8 cellular contexts compared by ENCODE assay signal in genomic region chr21:43921602-43921978, GRCh38.
DNase-seq lines count a peak whose midpoint lies in the region; TF ChIP-seq lines count a peak whose summit lies in the region.

No MANE protein-coding gene starts in this region.

- no peaks in the 10 kb centered on the region for H3K9me3 Mint-ChIP-seq in T-helper 1 cell treated with Interleukin-12 subunit alpha and Interleukin-12 subunit beta and Interleukin-4 antibody, amounts not matched to agents 30 μg/mL and 1 μg/mL, for 36 hours

- DNase-seq in GM20000 (ENCODE audit: low spot score) (peak; percentile 59), cerebellar nuclear complex (lab: John Stamatoyannopoulos, UW) (no peak), DMS79 treated with DMSO at 0.1 percent for 48 hours (lab: John Stamatoyannopoulos, UW) (no peak), 8988T (no peak), NOMO-1 (lab: John Stamatoyannopoulos, UW; ENCODE audit: unreplicated experiment in 2 of 2) (no peak)
- DNase-seq in activated naive CD8-positive, alpha-beta T cell treated with anti-CD3 and anti-CD28 coated beads, Interleukin-2, amount 50 U/mL, for 16 hours (ENCODE audit: low read depth, low spot score), result peak; percentile 17
- peak; percentile 34 for DNase-seq in stimulated activated CD4-positive, alpha-beta T cell treated with anti-CD3 and anti-CD28 coated beads, Interleukin-1b, Interleukin-23, amount 100 ng/mL, for 48 hours

- peaks cover 40% of the 10 kb centered on the region for H3K4me1 Mint-ChIP-seq in T-helper 1 cell treated with Interleukin-12 subunit alpha and Interleukin-12 subunit beta and Interleukin-4 antibody, amounts not matched to agents 30 μg/mL and 1 μg/mL, for 36 hours (ENCODE audit: low read depth)

- no peak for TF ChIP-seq CTCF in GM20000 (IDR thresholded peaks at IDR 0.05; ENCODE audit: extremely low read depth, missing control alignments)

- no peaks in the 10 kb centered on the region for H3K27me3 Mint-ChIP-seq in T-helper 1 cell treated with Interleukin-12 subunit alpha and Interleukin-12 subunit beta and Interleukin-4 antibody, amounts not matched to agents 30 μg/mL and 1 μg/mL, for 36 hours (ENCODE audit: low read depth)

- H3K36me3 Mint-ChIP-seq in T-helper 1 cell treated with Interleukin-12 subunit alpha and Interleukin-12 subunit beta and Interleukin-4 antibody, amounts not matched to agents 30 μg/mL and 1 μg/mL, for 36 hours (ENCODE audit: low read depth), result peaks cover 17% of the 10 kb centered on the region

- H3K27ac Mint-ChIP-seq in T-helper 1 cell treated with Interleukin-12 subunit alpha and Interleukin-12 subunit beta and Interleukin-4 antibody, amounts not matched to agents 30 μg/mL and 1 μg/mL, for 36 hours, result peak overlapping the region; percentile 80

- H3K4me3 Mint-ChIP-seq in T-helper 1 cell treated with Interleukin-12 subunit alpha and Interleukin-12 subunit beta and Interleukin-4 antibody, amounts not matched to agents 30 μg/mL and 1 μg/mL, for 36 hours, result peak overlapping the region; percentile 40

Comparison
In these comparisons a context has a peak if more than half of its experiments do, and no peak if none do; other contexts are left out.
1. DNase-seq: peak in GM20000 (single experiment), activated naive CD8-positive, alpha-beta T cell treated with anti-CD3 and anti-CD28 coated beads, Interleukin-2, amount 50 U/mL, for 16 hours (single experiment) and stimulated activated CD4-positive, alpha-beta T cell treated with anti-CD3 and anti-CD28 coated beads, Interleukin-1b, Interleukin-23, amount 100 ng/mL, for 48 hours (single experiment); none in cerebellar nuclear complex (0 of 2), DMS79 treated with DMSO at 0.1 percent for 48 hours (single experiment), 8988T (single experiment) and NOMO-1 (0 of 2).